In genomic region chr5:2686296-2686695, GRCh38 we compare ENCODE assay signal across 23 cellular contexts.
A peak's percentile ranks its signal among the peaks of the same experiment; 100 is the strongest.
DNase-seq lines count a peak whose midpoint lies in the region; ATAC-seq and TF ChIP-seq lines count a peak whose summit lies in the region.
"Had no signal": no experiment of that assay in that cellular context is flagged by ENCODE, and none has a peak within 500 bp of the region (broad histone marks: within the 10 kb centered on the region; RNA-seq: fewer than 3 reads in every experiment).

No MANE protein-coding gene starts in this region.

- no peak overlapping the region for H3K9ac ChIP-seq in neuronal stem cell (ENCODE audit: low read depth, low read length, poor library complexity)
- H3K9ac ChIP-seq: KMS-11 had no signal

- H4K20me1 ChIP-seq in GM23338 (replicated peaks; ENCODE audit: insufficient read depth) = no peaks in the 10 kb centered on the region

- no peak for TF ChIP-seq EP300 in ovary (IDR thresholded peaks at IDR 0.05)

- ATAC-seq in GM23338 (peak; percentile 69), HG03460 (IDR thresholded peaks at IDR 0.05; ENCODE audit: unreplicated experiment) (no peak), GM21717 (IDR thresholded peaks at IDR 0.05; ENCODE audit: unreplicated experiment) (no peak), heart right ventricle (no peak)
- ATAC-seq: activated CD8-positive, alpha-beta T cell treated with anti-CD3 and anti-CD28 coated beads for 36 hours; mucosa of descending colon had no signal

- peak overlapping the region; percentile 10 for H2BK12ac ChIP-seq in neuronal stem cell (ENCODE audit: low read length)

- H2BK5ac ChIP-seq in neuronal stem cell (ENCODE audit: low read length) = no peak overlapping the region

- H3K27me3 Mint-ChIP-seq in GM23338 (ENCODE audit: insufficient read depth, low read depth, poor library complexity) = peaks cover 5% of the 10 kb centered on the region
- H3K27me3 Mint-ChIP-seq: stimulated activated naive CD8-positive, alpha-beta T cell treated with anti-CD3 and anti-CD28 coated beads, Interleukin-15, Interleukin-2, amounts not matched to agents 100 ng/mL and 50 ng/mL, for 24 hours had no signal

- H3K4me1 ChIP-seq in GM23338 (ENCODE audit: insufficient read depth) (no peaks in the 10 kb centered on the region), neuronal stem cell (ENCODE audit: control insufficient read depth in 2 of 2, insufficient read depth in 1 of 2, low read depth in 1 of 2, low read length in 2 of 2) (peaks cover 5 to 9% of the 10 kb centered on the region in 2 donors), ovary (ENCODE audit: insufficient read depth) (no peaks in the 10 kb centered on the region), heart right ventricle (no peaks in the 10 kb centered on the region)

- no CpG with 5 or more reads among the region's 13 CpGs for WGBS in neuronal stem cell (ENCODE audit: extremely low coverage in 2 of 2, insufficient read length in 2 of 2, insufficient replicate concordance in 1 of 2), 2 donors
- 65 to 76% (median 74%) methylated on average over 13 of the region's 13 CpGs for WGBS in ovary, 3 donors
- WGBS in heart right ventricle, 2 donors = 65 to 70% methylated on average over 13 of the region's 13 CpGs

- no peaks in the 10 kb centered on the region for H3K9me2 ChIP-seq in GM23338 (ENCODE audit: insufficient read depth)

- H3K9me3 ChIP-seq in neuronal stem cell (replicated peaks in 1 of 2; ENCODE audit: control insufficient read depth in 2 of 2, insufficient read depth in 1 of 2, low read depth in 1 of 2, low read length in 2 of 2) (peaks cover 0 to 9% of the 10 kb centered on the region in 2 donors), ovary (no peaks in the 10 kb centered on the region), heart right ventricle (peaks cover 0 to 4% (median 0%) of the 10 kb centered on the region in 11 donors)
- H3K9me3 ChIP-seq: tibial artery had no signal

- H3K9me3 Mint-ChIP-seq in GM23338 = peaks cover 9% of the 10 kb centered on the region; the same call in 2 of the 3 replicates
- H3K9me3 Mint-ChIP-seq: activated CD8-positive, alpha-beta T cell treated with anti-CD3 and anti-CD28 coated beads for 36 hours had no signal

- no peak overlapping the region for H4K8ac ChIP-seq in neuronal stem cell (ENCODE audit: low read depth, low read length)

- H2BK15ac ChIP-seq in neuronal stem cell (ENCODE audit: low read length) = peak overlapping the region; percentile 50

- no peak overlapping the region for H3K27ac ChIP-seq in GM23338 (ENCODE audit: low read depth)
- H3K27ac ChIP-seq in coronary artery = no peak overlapping the region
- no peak overlapping the region for H3K27ac ChIP-seq in neuronal stem cell (replicated peaks; ENCODE audit: low read length)
- no peak overlapping the region for H3K27ac ChIP-seq in ovary
- H3K27ac ChIP-seq in heart right ventricle = no peak overlapping the region
- H3K27ac ChIP-seq: brain microvascular endothelial cell, KMS-11, tibial artery had no signal

- peak overlapping the region; percentile 51 for H3K18ac ChIP-seq in neuronal stem cell (ENCODE audit: low read length)

- no peak overlapping the region for H2AK5ac ChIP-seq in neuronal stem cell (ENCODE audit: low read depth, low read length)

- H3F3A ChIP-seq in GM23338 (replicated peaks; ENCODE audit: low read depth) = no peaks in the 10 kb centered on the region

- no peaks in the 10 kb centered on the region for H3K79me1 ChIP-seq in neuronal stem cell (ENCODE audit: low read depth, low read length)

- no peaks in the 10 kb centered on the region for H3K36me3 Mint-ChIP-seq in GM23338 (ENCODE audit: low read depth)

- H3K23ac ChIP-seq in neuronal stem cell (ENCODE audit: low read depth, low read length, poor library complexity) = no peak overlapping the region

- peaks cover 5% of the 10 kb centered on the region; the same call in 1 of the 3 replicates for H3K4me1 Mint-ChIP-seq in GM23338
- H3K4me1 Mint-ChIP-seq: nephron had no signal

- H3K4me3 Mint-ChIP-seq in GM23338 = no peak overlapping the region
- H3K4me3 Mint-ChIP-seq: activated CD8-positive, alpha-beta T cell treated with anti-CD3 and anti-CD28 coated beads for 36 hours; HFFc6; nephron; stimulated activated naive CD8-positive, alpha-beta T cell treated with anti-CD3 and anti-CD28 coated beads, Interleukin-15, Interleukin-2, amounts not matched to agents 100 ng/mL and 50 ng/mL, for 24 hours had no signal

- TF ChIP-seq POLR2A in ovary (IDR thresholded peaks at IDR 0.05) = no peak

- DNase-seq in GM23338 (ENCODE audit: low spot score) (no peak), NCI-H2171 treated with DMSO at 0.1 percent for 48 hours (lab: John Stamatoyannopoulos, UW) (peak; percentile 67), coronary artery (ENCODE audit: low spot score) (peak; percentile 31), neuronal stem cell (ENCODE audit: low spot score) (peak; percentile 3), ovary (no peak), heart right ventricle (no peak)
- DNase-seq: activated CD4-positive, CD25-positive, alpha-beta regulatory T cell treated with anti-CD3 and anti-CD28 coated beads, Interleukin-2, amount 50 U/mL, for 72 hours; activated CD8-positive, alpha-beta T cell treated with anti-CD3 and anti-CD28 coated beads for 36 hours; activated gamma-delta T cell; brain microvascular endothelial cell; C1 segment of cervical spinal cord; effector CD8-positive, alpha-beta T cell; HFFc6; hippocampal formation; mucosa of descending colon; NCI-H1694; T-helper 1 cell; tibial artery had no signal

- H3K27ac Mint-ChIP-seq in GM23338 = no peak overlapping the region
- H3K27ac Mint-ChIP-seq: activated CD8-positive, alpha-beta T cell treated with anti-CD3 and anti-CD28 coated beads for 36 hours; HFFc6; nephron; stimulated activated naive CD8-positive, alpha-beta T cell treated with anti-CD3 and anti-CD28 coated beads, Interleukin-15, Interleukin-2, amounts not matched to agents 100 ng/mL and 50 ng/mL, for 24 hours had no signal

- H2AFZ ChIP-seq in GM23338 (no peak overlapping the region), neuronal stem cell (ENCODE audit: low read length) (peak overlapping the region; percentile 70)

- no peak overlapping the region for H2BK120ac ChIP-seq in neuronal stem cell (ENCODE audit: low read depth, low read length)

- H3K36me3 ChIP-seq in GM23338 (ENCODE audit: insufficient read depth) = no peaks in the 10 kb centered on the region
- no peaks in the 10 kb centered on the region for H3K36me3 ChIP-seq in neuronal stem cell (replicated peaks in 1 of 2; ENCODE audit: control insufficient read depth in 2 of 2, insufficient read depth in 2 of 2, low read length in 2 of 2)
- no peaks in the 10 kb centered on the region for H3K36me3 ChIP-seq in ovary
- no peaks in the 10 kb centered on the region for H3K36me3 ChIP-seq in heart right ventricle
- H3K36me3 ChIP-seq: brain microvascular endothelial cell, tibial artery had no signal

- H3K4ac ChIP-seq in neuronal stem cell (ENCODE audit: low read length) = no peak overlapping the region

- no peak overlapping the region for H3K14ac ChIP-seq in neuronal stem cell (ENCODE audit: low read length)

- no peaks in the 10 kb centered on the region for H3K79me2 ChIP-seq in GM23338 (replicated peaks; ENCODE audit: insufficient read depth)

- H4K91ac ChIP-seq in neuronal stem cell (ENCODE audit: low read depth, low read length, poor library complexity) = no peak overlapping the region

- intact Hi-C loops in ovary (cut with DNase I) (no loop called here), heart right ventricle (cut with DNase I) (no loop called here)

- TF ChIP-seq CTCF in GM23338 (conservative IDR thresholded peaks at IDR 0.05; ENCODE audit: low read depth in 2 of 2) (no peak), coronary artery (IDR thresholded peaks at IDR 0.05) (no peak), ovary (IDR thresholded peaks at IDR 0.05) (no peak), heart right ventricle (IDR thresholded peaks at IDR 0.05) (no peak)

- H3K4me2 ChIP-seq in GM23338 (no peak overlapping the region), neuronal stem cell (ENCODE audit: insufficient read depth, low read length, poor library complexity, severe bottlenecking) (no peak overlapping the region)
- H3K4me2 ChIP-seq: KMS-11 had no signal

- H3K27me3 ChIP-seq in GM23338 (ENCODE audit: insufficient read depth) (no peaks in the 10 kb centered on the region), neuronal stem cell (ENCODE audit: control insufficient read depth in 3 of 3, insufficient read depth in 3 of 3, low read depth in 1 of 3, low read length in 3 of 3) (no peaks in the 10 kb centered on the region), ovary (no peaks in the 10 kb centered on the region), heart right ventricle (peaks cover 0 to 44% (median 17%) of the 10 kb centered on the region in 7 donors)
- H3K27me3 ChIP-seq: brain microvascular endothelial cell had no signal

- no peak overlapping the region for H3K4me3 ChIP-seq in GM23338
- H3K4me3 ChIP-seq in coronary artery = no peak overlapping the region
- no peak overlapping the region for H3K4me3 ChIP-seq in neuronal stem cell (ENCODE audit: low read length in 2 of 2)
- H3K4me3 ChIP-seq in ovary = no peak overlapping the region
- H3K4me3 ChIP-seq in heart right ventricle = no peak overlapping the region
- H3K4me3 ChIP-seq: mucosa of descending colon, tibial artery had no signal

TF ChIP-seq in GM23338, 12 proteins besides CTCF, POLR2A, EP300 and RAD21 (continues in another document):
- TF ChIP-seq EZH2 (IDR thresholded peaks at IDR 0.05; ENCODE audit: low read depth, unreplicated experiment) (no peak), NANOG (IDR thresholded peaks at IDR 0.05; ENCODE audit: borderline replicate concordance) (no peak), REST (IDR thresholded peaks at IDR 0.05; ENCODE audit: unreplicated experiment) (no peak)

Comparison
In these comparisons a context has a peak if more than half of its experiments do, and no peak if none do; other contexts are left out.
1. DNase-seq: peak in NCI-H2171 treated with DMSO at 0.1 percent for 48 hours (single experiment), coronary artery (single experiment) and neuronal stem cell (single experiment); none in GM23338 (single experiment), ovary (0 of 5) and heart right ventricle (0 of 2).